Comparison of ENCODE assay signal across 8 cellular contexts in the genomic region with DNA sequence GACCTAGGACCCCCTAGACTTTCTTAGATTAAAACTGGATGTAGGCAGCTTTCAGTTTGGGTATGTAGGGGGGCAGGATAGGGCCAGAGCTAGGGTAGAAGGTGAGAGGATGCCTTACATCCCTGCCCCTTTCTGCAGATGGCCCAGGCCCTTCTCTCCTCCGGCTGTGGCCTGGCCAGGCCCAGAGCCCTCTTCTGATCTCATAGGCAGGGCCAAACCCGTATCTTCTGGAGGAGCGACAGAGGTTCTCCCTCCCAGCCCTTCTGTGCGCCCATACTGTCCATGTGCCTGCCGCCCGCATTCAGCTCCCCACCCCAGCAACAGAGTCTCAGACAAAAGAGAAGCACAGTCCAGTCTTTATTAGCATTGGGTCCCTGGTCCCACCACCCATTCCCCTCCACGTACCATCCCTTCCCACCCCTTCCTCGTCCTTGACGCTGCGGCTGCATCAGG. TPM values are rescaled to one million over a fixed set of nuclear protein-coding genes. Genes with fewer than 3 reads are reported as not detected.
DNase-seq lines count a peak whose midpoint lies in the region; ATAC-seq, FAIRE-seq and TF ChIP-seq lines count a peak whose summit lies in the region.

No MANE protein-coding gene starts in this region.

- peak overlapping the region; percentile 99 for H3K4me3 ChIP-seq in CD4-positive, alpha-beta memory T cell (ENCODE audit: low read length in 2 of 2)
- peak overlapping the region; percentile 91 for H3K4me3 ChIP-seq in K562

- H3K36me3 ChIP-seq in CD4-positive, alpha-beta memory T cell (ENCODE audit: insufficient read depth, low read length): peaks cover 21% of the 10 kb centered on the region
- peaks cover 28% of the 10 kb centered on the region for H3K36me3 ChIP-seq in K562 (ENCODE audit: control insufficient read depth, insufficient read depth, low read length)

- TSS peak; percentile 63 for BruUV-seq in K562 (replicated peaks; lab: Mats Ljungman, UMichigan)

- no peak overlapping the region for H2AFZ ChIP-seq in K562 (ENCODE audit: low read depth, low read length)

- H3K79me2 ChIP-seq in K562 (ENCODE audit: control insufficient read depth, insufficient read depth, low read length): peaks cover 80% of the 10 kb centered on the region

- CTCF ChIA-PET in CD4-positive, alpha-beta memory T cell (lab: Charles Lee; ENCODE audit: partially characterized antibody): interaction anchor here (0.6 to 9.1 kb wide), 3 partner anchors 9 to 14 kb away, joined by 3 to 164 read pairs (median 29); no protein-coding TSS in a partner anchor
- CTCF ChIA-PET in K562 (lab: Yijun Ruan, JAX; ENCODE audit: low intra/inter-chr PET ratio): no interaction called here

- no peak for TF ChIP-seq POLR2A in K562 (conservative IDR thresholded peaks at IDR 0.05)

- peaks cover 0 to 5% (median 0%) of the 10 kb centered on the region in 8 donors for H3K9me3 Mint-ChIP-seq in CD4-positive, alpha-beta memory T cell

- intact Hi-C loops in CD4-positive, alpha-beta memory T cell (cut with micrococcal nuclease): loop anchor here (5.0 to 10.0 kb wide), 3 partner anchors 326 to 1498 kb away; a partner anchor contains a TSS
- intact Hi-C loops in K562 (cut with micrococcal nuclease): loop anchor here (10.0 kb wide), 1 partner anchor 304 kb away; no protein-coding TSS in a partner anchor
- intact Hi-C loops in posterior vena cava (cut with DNase I): no loop called here

- peaks cover 61% of the 10 kb centered on the region for H3K4me1 ChIP-seq in CD4-positive, alpha-beta memory T cell (ENCODE audit: insufficient read depth, low read length)
- peaks cover 39 to 58% of the 10 kb centered on the region in 2 experiments for H3K4me1 ChIP-seq in K562 (replicated peaks in 1 of 2; ENCODE audit: control insufficient read depth in 2 of 2, insufficient read depth in 2 of 2, low read length in 2 of 2)

- ATAC-seq in K562 (peak; percentile 1), HG03432 (IDR thresholded peaks at IDR 0.05; ENCODE audit: unreplicated experiment) (no peak)

- peak overlapping the region; percentile 97 for H3K27ac ChIP-seq in CD4-positive, alpha-beta memory T cell (ENCODE audit: low read depth, low read length)
- peak overlapping the region; percentile 99 for H3K27ac ChIP-seq in K562 (ENCODE audit: extremely low read depth, low read depth, low read length)

- no peaks in the 10 kb centered on the region for H3K9me3 ChIP-seq in CD4-positive, alpha-beta memory T cell (ENCODE audit: control insufficient read depth in 1 of 2, low read length in 2 of 2)
- no peaks in the 10 kb centered on the region for H3K9me3 ChIP-seq in K562 (replicated peaks; ENCODE audit: control insufficient read depth, insufficient read depth, low read depth, low read length)

- TF ChIP-seq EP300 in K562 (IDR thresholded peaks at IDR 0.05; ENCODE audit: low read length): no peak

- H3K36me3 Mint-ChIP-seq in CD4-positive, alpha-beta memory T cell: peaks cover 24 to 35% of the 10 kb centered on the region in 2 donors

- no peak for FAIRE-seq in K562 (lab: Jason Lieb, UNC)

- H3K9ac ChIP-seq in K562 (ENCODE audit: insufficient read depth in 1 of 2, low read depth in 2 of 2, low read length in 2 of 2): peak overlapping the region; percentile 100

- in situ Hi-C loops in K562 (cut with MboI): no loop called here

- peak overlapping the region; percentile 88 to 99 (median 98) for H3K4me3 Mint-ChIP-seq in CD4-positive, alpha-beta memory T cell

- peaks cover 3% of the 10 kb centered on the region for H3K9me1 ChIP-seq in K562 (ENCODE audit: control insufficient read depth, insufficient read depth, low read length)

- 2% methylated on average over 9 of the region's 10 CpGs for WGBS in K562 (ENCODE audit: insufficient coverage, low coverage, missing lambda C conversion rate)

- peak overlapping the region; percentile 88 to 99 (median 96) for H3K27ac Mint-ChIP-seq in CD4-positive, alpha-beta memory T cell

- POLR2A ChIA-PET in CD4-positive, alpha-beta memory T cell (lab: Charles Lee; ENCODE audit: partially characterized antibody): interaction anchor here (1.4 to 34.1 kb wide), 6 partner anchors 2 to 184 kb away, joined by 5 to 3924 read pairs (median 8); a partner anchor contains a TSS
- POLR2A ChIA-PET in K562 (lab: Yijun Ruan, JAX): interaction anchor here (0.6 to 4.8 kb wide), 27 partner anchors 9 to 1165 kb away, joined by 3 to 79 read pairs (median 7); a partner anchor contains a TSS

- H4K20me1 ChIP-seq in K562 (replicated peaks; ENCODE audit: control insufficient read depth, insufficient read depth, low read length): peaks cover 38% of the 10 kb centered on the region

- no peaks in the 10 kb centered on the region for H3K27me3 ChIP-seq in CD4-positive, alpha-beta memory T cell (ENCODE audit: insufficient read depth, low read length)
- no peaks in the 10 kb centered on the region for H3K27me3 ChIP-seq in K562 (ENCODE audit: control insufficient read depth in 2 of 2, insufficient read depth in 2 of 2, low read length in 2 of 2)

- TF ChIP-seq CTCF in K562 (IDR thresholded peaks at IDR 0.05 in 2 of 3, conservative IDR thresholded peaks at IDR 0.05 in 1 of 3; ENCODE audit: insufficient read depth in 2 of 3, low read depth in 1 of 3, low read length in 3 of 3): no peak

- H3K4me2 ChIP-seq in K562 (ENCODE audit: insufficient read depth, low read length): peak overlapping the region; percentile 90

- no peak for TF ChIP-seq RAD21 in K562 (CRISPR knock-in tag; conservative IDR thresholded peaks at IDR 0.05 in 1 of 2, IDR thresholded peaks at IDR 0.05 in 1 of 2)

- DNase-seq in CD4-positive, alpha-beta memory T cell: peak in 2 of 5 donors; percentile 24 to 46
- DNase-seq in RPMI8226: peak; percentile 45
- DNase-seq in K562 (ENCODE audit: extremely low read depth in 1 of 4, low spot score in 3 of 4): peak in 1 of 4 experiments; percentile 67
- DNase-seq in posterior vena cava (ENCODE audit: low spot score): peak; percentile 66
- DNase-seq in NCI-H69 (lab: John Stamatoyannopoulos, UW): no peak
- no peak for DNase-seq in NCI-H2029 (lab: John Stamatoyannopoulos, UW)
- no peak for DNase-seq in amniotic stem cell (lab: John Stamatoyannopoulos, UW)

- no peaks in the 10 kb centered on the region for H3K27me3 Mint-ChIP-seq in CD4-positive, alpha-beta memory T cell

- peaks cover 30 to 86% (median 48%) of the 10 kb centered on the region in 4 donors for H3K4me1 Mint-ChIP-seq in CD4-positive, alpha-beta memory T cell

RNA-seq across cellular contexts. Expression of a gene that starts 2.0 kb away (rescaled TPM):
- 10 to 100 TPM; 15.8 to 19.1 TPM for total RNA-seq in CD4-positive, alpha-beta memory T cell
- under 1 TPM in 1 of 2 donors, not detected in 1; 0.80 TPM for polyA plus RNA-seq in CD4-positive, alpha-beta memory T cell
- 26.2 and 58.3 TPM in 2 replicates for total RNA-seq in K562 (2011; cell fraction: chromatin; rRNA removed; ENCODE audit: low replicate concordance)
- total RNA-seq in K562 (2011; cell fraction: nucleolus; rRNA removed): 24.0 and 24.1 TPM in 2 replicates
- 18.1 and 18.9 TPM in 2 replicates for total RNA-seq in K562 (2011; cell fraction: nucleoplasm; rRNA removed)
- total RNA-seq in K562 (2014; rRNA removed) (1.0 and 1.8 TPM in 2 replicates), K562 (2014; rRNA removed; fragmentation: Illumina TruSeq; extraction: Trizol) (0.57 and 0.87 TPM in 2 replicates), K562 (2015; rRNA removed; fragmentation: Illumina TruSeq; extraction: Trizol) (0.94 and 1.2 TPM in 2 replicates), K562 (2021) (1.7 and 3.3 TPM in 2 replicates), posterior vena cava (1 to 10 TPM; 8.2 to 10.0 TPM)
- polyA plus RNA-seq in K562 (2011; rRNA removed) (3.2 and 3.3 TPM in 2 replicates), K562 (2014; fragmentation: Illumina TruSeq; extraction: Trizol) (1.1 and 1.2 TPM in 2 replicates), K562 (2014; fragmentation: Nextera tagmentation; extraction: Ambion mirVana) (not detected), K562 (2014; rRNA removed) (1.6 and 3.9 TPM in 2 replicates)
- polyA plus RNA-seq in K562 (2011; cell fraction: cytosol; rRNA removed): 2.4 and 2.6 TPM in 2 replicates
- 26.8 and 38.8 TPM in 2 replicates for polyA plus RNA-seq in K562 (2011; cell fraction: nucleus; rRNA removed)
- polyA plus RNA-seq in K562 (2012): 3.0 and 5.1 TPM in 2 replicates
- polyA minus RNA-seq in K562 (2011; rRNA and poly(A)+ RNA removed): 1.1 and 1.8 TPM in 2 replicates
- 0.76 and 2.1 TPM in 2 replicates for polyA minus RNA-seq in K562 (2011; cell fraction: cytosol; rRNA and poly(A)+ RNA removed)
- 4.1 and 6.2 TPM in 2 replicates for polyA minus RNA-seq in K562 (2011; cell fraction: nucleus; rRNA and poly(A)+ RNA removed)

RNA-seq across cellular contexts. Expression of a gene that starts 21.4 kb away (rescaled TPM):
- 10 to 100 TPM; 61.4 to 75.2 TPM for total RNA-seq in CD4-positive, alpha-beta memory T cell
- polyA plus RNA-seq in CD4-positive, alpha-beta memory T cell: 100 to 1,000 TPM in 1 of 2 donors, 10 to 100 TPM in 1; 94.4 to 120 TPM
- total RNA-seq in K562 (2011; cell fraction: chromatin; rRNA removed; ENCODE audit: low replicate concordance): 26.0 and 31.9 TPM in 2 replicates
- total RNA-seq in K562 (2011; cell fraction: nucleolus; rRNA removed): 30.7 and 32.8 TPM in 2 replicates
- total RNA-seq in K562 (2011; cell fraction: nucleoplasm; rRNA removed): 38.1 and 51.1 TPM in 2 replicates
- total RNA-seq in K562 (2014; rRNA removed): 62.1 and 94.0 TPM in 2 replicates
- 102 and 108 TPM in 2 replicates for total RNA-seq in K562 (2014; rRNA removed; fragmentation: Illumina TruSeq; extraction: Trizol)
- 90.6 and 94.8 TPM in 2 replicates for total RNA-seq in K562 (2015; rRNA removed; fragmentation: Illumina TruSeq; extraction: Trizol)
- total RNA-seq in K562 (2021): 105 and 111 TPM in 2 replicates
- polyA plus RNA-seq in K562 (2011; rRNA removed): 198 and 273 TPM in 2 replicates
- 118 and 163 TPM in 2 replicates for polyA plus RNA-seq in K562 (2011; cell fraction: cytosol; rRNA removed)
- polyA plus RNA-seq in K562 (2011; cell fraction: nucleus; rRNA removed): 45.3 and 71.9 TPM in 2 replicates
- polyA plus RNA-seq in K562 (2012): 120 and 125 TPM in 2 replicates
- 116 and 140 TPM in 2 replicates for polyA plus RNA-seq in K562 (2014; fragmentation: Illumina TruSeq; extraction: Trizol)
- 100 to 1,000 TPM; 235 to 320 TPM for polyA plus RNA-seq in K562 (2014; fragmentation: Nextera tagmentation; extraction: Ambion mirVana)
- polyA plus RNA-seq in K562 (2014; rRNA removed): 113 and 117 TPM in 2 replicates
- 107 and 135 TPM in 2 replicates for polyA minus RNA-seq in K562 (2011; rRNA and poly(A)+ RNA removed)
- polyA minus RNA-seq in K562 (2011; cell fraction: cytosol; rRNA and poly(A)+ RNA removed): 23.5 and 42.2 TPM in 2 replicates
- polyA minus RNA-seq in K562 (2011; cell fraction: nucleus; rRNA and poly(A)+ RNA removed): 12.4 and 23.0 TPM in 2 replicates
- 10 to 100 TPM; 48.4 to 50.1 TPM for total RNA-seq in posterior vena cava

RNA-seq across cellular contexts. Expression of a gene that starts 49.8 kb away (rescaled TPM):
- not detected for total RNA-seq in CD4-positive, alpha-beta memory T cell
- polyA plus RNA-seq in CD4-positive, alpha-beta memory T cell: not detected
- 0.12 and 0.14 TPM in 2 replicates for total RNA-seq in K562 (2011; cell fraction: chromatin; rRNA removed; ENCODE audit: low replicate concordance)
- 0.17 TPM in 1 of 2 replicates, not detected in the other for total RNA-seq in K562 (2011; cell fraction: nucleolus; rRNA removed)
- total RNA-seq in K562 (2011; cell fraction: nucleoplasm; rRNA removed): not detected in 2 replicates
- total RNA-seq in K562 (2014; rRNA removed): not detected in 2 replicates
- not detected in 2 replicates for total RNA-seq in K562 (2014; rRNA removed; fragmentation: Illumina TruSeq; extraction: Trizol)
- total RNA-seq in K562 (2015; rRNA removed; fragmentation: Illumina TruSeq; extraction: Trizol): not detected in 2 replicates
- total RNA-seq in K562 (2021): 0.47 TPM in 1 of 2 replicates, not detected in the other
- 0.15 and 0.39 TPM in 2 replicates for polyA plus RNA-seq in K562 (2011; rRNA removed)
- 0.06 and 0.33 TPM in 2 replicates for polyA plus RNA-seq in K562 (2011; cell fraction: cytosol; rRNA removed)
- 0.06 and 0.34 TPM in 2 replicates for polyA plus RNA-seq in K562 (2011; cell fraction: nucleus; rRNA removed)
- 0.03 and 0.08 TPM in 2 replicates for polyA plus RNA-seq in K562 (2012)
- polyA plus RNA-seq in K562 (2014; fragmentation: Illumina TruSeq; extraction: Trizol): 0.06 TPM in 1 of 2 replicates, not detected in the other
- polyA plus RNA-seq in K562 (2014; fragmentation: Nextera tagmentation; extraction: Ambion mirVana): under 1 TPM in 1 of 2 experiments, not detected in 1; 0.04 TPM
- polyA plus RNA-seq in K562 (2014; rRNA removed): 0.03 TPM in 1 of 2 replicates, not detected in the other
- polyA minus RNA-seq in K562 (2011; rRNA and poly(A)+ RNA removed): 0.06 and 0.32 TPM in 2 replicates
- not detected in 2 replicates for polyA minus RNA-seq in K562 (2011; cell fraction: cytosol; rRNA and poly(A)+ RNA removed)
- polyA minus RNA-seq in K562 (2011; cell fraction: nucleus; rRNA and poly(A)+ RNA removed): not detected in 2 replicates
- total RNA-seq in posterior vena cava: under 1 TPM; 0.74 to 0.86 TPM

Comparison
In these comparisons a context has a peak if more than half of its experiments do, and no peak if none do; other contexts are left out.
1. DNase-seq: peak in RPMI8226 (single experiment) and posterior vena cava (single experiment); none in NCI-H69 (single experiment), NCI-H2029 (single experiment) and amniotic stem cell (single experiment).
2. intact Hi-C loops: an anchor here in CD4-positive, alpha-beta memory T cell (5.0 to 10.0 kb wide) and K562 (10.0 kb wide); none called in posterior vena cava.